12 cellular contexts compared by ENCODE assay signal in genomic region chrX:19563746-19564145, GRCh38. TPM values are rescaled to one million over a fixed set of nuclear protein-coding genes. Genes with fewer than 3 reads are reported as not detected.
A peak's percentile ranks its signal among the peaks of the same experiment; 100 is the strongest.
DNase-seq lines count a peak whose midpoint lies in the region; ATAC-seq lines count a peak whose summit lies in the region.
"Had no signal": no experiment of that assay in that cellular context is flagged by ENCODE, and none has a peak within 500 bp of the region (broad histone marks: within the 10 kb centered on the region; RNA-seq: fewer than 3 reads in every experiment).

No MANE protein-coding gene starts in this region.

- peak overlapping the region; percentile 30 for H3K27ac Mint-ChIP-seq in activated naive CD8-positive, alpha-beta T cell treated with anti-CD3 and anti-CD28 coated beads, Interleukin-2, amount 10 ng/mL, durations not matched to agents 7 days and 5 days

- peaks cover 18% of the 10 kb centered on the region for H3K4me1 Mint-ChIP-seq in activated naive CD8-positive, alpha-beta T cell treated with anti-CD3 and anti-CD28 coated beads, Interleukin-2, amount 10 ng/mL, durations not matched to agents 7 days and 5 days

- no peaks in the 10 kb centered on the region for H3K9me3 Mint-ChIP-seq in activated naive CD8-positive, alpha-beta T cell treated with anti-CD3 and anti-CD28 coated beads, Interleukin-2, amount 10 ng/mL, durations not matched to agents 7 days and 5 days
- H3K9me3 Mint-ChIP-seq: naive B cell had no signal

- no peak overlapping the region for H3K4me3 Mint-ChIP-seq in activated naive CD8-positive, alpha-beta T cell treated with anti-CD3 and anti-CD28 coated beads, Interleukin-2, amount 10 ng/mL, durations not matched to agents 7 days and 5 days
- H3K4me3 Mint-ChIP-seq: naive B cell had no signal

- peaks cover 23% of the 10 kb centered on the region for H3K36me3 Mint-ChIP-seq in activated naive CD8-positive, alpha-beta T cell treated with anti-CD3 and anti-CD28 coated beads, Interleukin-2, amount 10 ng/mL, durations not matched to agents 7 days and 5 days
- H3K36me3 Mint-ChIP-seq: naive B cell had no signal

- ATAC-seq in GM21367 (IDR thresholded peaks at IDR 0.05; ENCODE audit: unreplicated experiment) (peak; percentile 39), HG03175 (IDR thresholded peaks at IDR 0.05; ENCODE audit: unreplicated experiment) (peak; percentile 30), HG02884 (IDR thresholded peaks at IDR 0.05; ENCODE audit: unreplicated experiment) (no peak), HG03045 (IDR thresholded peaks at IDR 0.05; ENCODE audit: unreplicated experiment) (no peak)
- ATAC-seq in activated naive CD8-positive, alpha-beta T cell treated with anti-CD3 and anti-CD28 coated beads, Interleukin-2, amount 10 ng/mL, durations not matched to agents 7 days and 5 days (ENCODE audit: low read depth) = no peak

- DNase-seq in NCI-H2171 treated with DMSO at 0.1 percent for 48 hours (lab: John Stamatoyannopoulos, UW) (peak; percentile 33), NCI-H2171 (lab: John Stamatoyannopoulos, UW) (no peak), hepatic stellate cell (ENCODE audit: low spot score) (no peak)
- no peak for DNase-seq in activated naive CD8-positive, alpha-beta T cell treated with anti-CD3 and anti-CD28 coated beads, Interleukin-2, amount 10 ng/mL, durations not matched to agents 7 days and 5 days
- DNase-seq: IMR-90; NCI-H2227 treated with DMSO at 0.1 percent for 48 hours; stimulated activated CD4-positive, alpha-beta T cell treated with anti-CD3 and anti-CD28 coated beads, Interleukin-12 subunit alpha, Interleukin-12 subunit beta, amount 100 ng/mL, for 4 hours had no signal

- no peaks in the 10 kb centered on the region for H3K27me3 Mint-ChIP-seq in activated naive CD8-positive, alpha-beta T cell treated with anti-CD3 and anti-CD28 coated beads, Interleukin-2, amount 10 ng/mL, durations not matched to agents 7 days and 5 days
- H3K27me3 Mint-ChIP-seq: naive B cell had no signal

- POLR2A ChIA-PET in activated naive CD8-positive, alpha-beta T cell treated with anti-CD3 and anti-CD28 coated beads, Interleukin-2, amount 10 ng/mL, durations not matched to agents 7 days and 5 days (lab: Charles Lee) = no interaction called here

RNA-seq across cellular contexts. Expression of gene MAP3K15, which starts 48.4 kb away (rescaled TPM):
- under 1 TPM; 0.30 to 0.43 TPM for total RNA-seq in activated naive CD8-positive, alpha-beta T cell treated with anti-CD3 and anti-CD28 coated beads, Interleukin-2, amount 10 ng/mL, durations not matched to agents 7 days and 5 days

Comparison
In these comparisons a context has a peak if more than half of its experiments do, and no peak if none do; other contexts are left out.
1. ATAC-seq: peak in GM21367 (single experiment) and HG03175 (single experiment); none in activated naive CD8-positive, alpha-beta T cell treated with anti-CD3 and anti-CD28 coated beads, Interleukin-2, amount 10 ng/mL, durations not matched to agents 7 days and 5 days (single experiment), HG02884 (single experiment) and HG03045 (single experiment).